Comparison of ENCODE assay signal across 8 cellular contexts in genomic region chr5:159772698-159773061, GRCh38.
A peak's percentile ranks its signal among the peaks of the same experiment; 100 is the strongest.
DNase-seq lines count a peak whose midpoint lies in the region; ATAC-seq and TF ChIP-seq lines count a peak whose summit lies in the region.

No MANE protein-coding gene starts in this region.

- H3K4me1 ChIP-seq in right atrium auricular region (no peaks in the 10 kb centered on the region), mucosa of stomach (ENCODE audit: control insufficient read depth, insufficient read depth, low read length) (peaks cover 5% of the 10 kb centered on the region), vagina (peaks cover 12% of the 10 kb centered on the region)

- intact Hi-C loops in cardiac septum (cut with DNase I) = loop anchor here (5.0 kb wide), 2 partner anchors 105 to 320 kb away; no protein-coding TSS in a partner anchor
- intact Hi-C loops in vagina (cut with DNase I) = no loop called here

- no peak for DNase-seq in right atrium auricular region (ENCODE audit: low spot score)
- no peak for DNase-seq in cardiac septum (ENCODE audit: low spot score)
- no peak for DNase-seq in vagina (ENCODE audit: extremely low spot score in 2 of 2)
- DNase-seq in effector CD8-positive, alpha-beta T cell (lab: John Stamatoyannopoulos, UW) = no peak
- no peak for DNase-seq in 8988T

- TF ChIP-seq CTCF in right atrium auricular region (IDR thresholded peaks at IDR 0.05) = no peak
- no peak for TF ChIP-seq CTCF in vagina (IDR thresholded peaks at IDR 0.05)

- peak overlapping the region; percentile 22 for H3K9ac ChIP-seq in mucosa of stomach (ENCODE audit: low read length)

- ATAC-seq in HG02798 (IDR thresholded peaks at IDR 0.05; ENCODE audit: poor library complexity, unreplicated experiment) = no peak

- H3K9me3 ChIP-seq in right atrium auricular region (no peaks in the 10 kb centered on the region), mucosa of stomach (ENCODE audit: control insufficient read depth, low read length) (no peaks in the 10 kb centered on the region), vagina (no peaks in the 10 kb centered on the region)

- no peaks in the 10 kb centered on the region for H3K27me3 ChIP-seq in right atrium auricular region
- peaks cover 3% of the 10 kb centered on the region for H3K27me3 ChIP-seq in mucosa of stomach (ENCODE audit: control insufficient read depth, insufficient read depth, low read length)
- H3K27me3 ChIP-seq in vagina = no peaks in the 10 kb centered on the region

- peak overlapping the region; percentile 4 to 44 for H3K4me3 ChIP-seq in right atrium auricular region
- no peak overlapping the region for H3K4me3 ChIP-seq in mucosa of stomach (ENCODE audit: low read length)
- H3K4me3 ChIP-seq in vagina = peak overlapping the region; percentile 32 to 49

- no peak for TF ChIP-seq POLR2A in vagina (IDR thresholded peaks at IDR 0.05)

- peak overlapping the region; percentile 69 to 88 for H3K27ac ChIP-seq in right atrium auricular region
- H3K27ac ChIP-seq in angular gyrus (ENCODE audit: low read depth, low read length) = peak overlapping the region; percentile 66
- peak overlapping the region; percentile 46 for H3K27ac ChIP-seq in vagina

- H3K36me3 ChIP-seq in right atrium auricular region (no peaks in the 10 kb centered on the region), mucosa of stomach (ENCODE audit: control insufficient read depth, insufficient read depth, low read length) (no peaks in the 10 kb centered on the region), vagina (no peaks in the 10 kb centered on the region)
